In the genomic region with DNA sequence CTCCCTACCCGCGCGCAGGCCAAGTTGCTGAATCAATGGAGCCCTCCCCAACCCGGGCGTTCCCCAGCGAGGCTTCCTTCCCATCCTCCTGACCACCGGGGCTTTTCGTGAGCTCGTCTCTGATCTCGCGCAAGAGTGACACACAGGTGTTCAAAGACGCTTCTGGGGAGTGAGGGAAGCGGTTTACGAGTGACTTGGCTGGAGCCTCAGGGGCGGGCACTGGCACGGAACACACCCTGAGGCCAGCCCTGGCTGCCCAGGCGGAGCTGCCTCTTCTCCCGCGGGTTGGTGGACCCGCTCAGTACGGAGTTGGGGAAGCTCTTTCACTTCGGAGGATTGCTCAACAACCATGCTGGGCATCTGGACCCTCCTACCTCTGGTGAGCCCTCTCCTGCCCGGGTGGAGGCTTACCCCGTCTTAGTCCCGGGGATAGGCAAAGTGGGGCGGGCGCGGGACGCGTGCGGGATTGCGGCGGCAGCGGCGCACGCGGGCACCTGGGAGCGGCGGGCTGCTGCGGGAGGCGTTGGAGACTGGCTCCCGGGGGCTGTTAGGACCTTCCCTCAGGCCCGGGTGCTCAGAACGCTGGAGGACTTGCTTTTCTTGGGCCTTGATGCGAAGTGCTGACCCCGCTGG, we compare ENCODE assay signal across 1 cellular context.
TF ChIP-seq lines count a peak whose summit lies in the region.

A gene (plus strand): TSS at position 271 of the 633 bp plus-strand sequence. CDS start 79 bp downstream, at position 350.

TF ChIP-seq in HepG2, 621 proteins besides CTCF, POLR2A, EP300 and RAD21 (continued from another document):
- TF ChIP-seq, protein P1, sequence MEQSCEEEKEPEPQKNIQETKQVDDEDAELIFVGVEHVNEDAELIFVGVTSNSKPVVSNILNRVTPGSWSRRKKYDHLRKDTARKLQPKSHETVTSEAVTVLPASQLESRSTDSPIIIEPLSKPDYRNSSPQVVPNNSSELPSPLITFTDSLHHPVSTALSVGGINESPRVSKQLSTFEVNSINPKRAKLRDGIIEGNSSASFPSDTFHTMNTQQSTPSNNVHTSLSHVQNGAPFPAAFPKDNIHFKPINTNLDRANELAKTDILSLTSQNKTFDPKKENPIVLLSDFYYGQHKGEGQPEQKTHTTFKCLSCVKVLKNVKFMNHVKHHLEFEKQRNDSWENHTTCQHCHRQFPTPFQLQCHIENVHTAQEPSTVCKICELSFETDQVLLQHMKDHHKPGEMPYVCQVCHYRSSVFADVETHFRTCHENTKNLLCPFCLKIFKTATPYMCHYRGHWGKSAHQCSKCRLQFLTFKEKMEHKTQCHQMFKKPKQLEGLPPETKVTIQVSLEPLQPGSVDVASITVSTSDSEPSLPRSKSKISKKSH (CRISPR knock-in tag; IDR thresholded peaks at IDR 0.05; ENCODE audit: borderline replicate concordance): no peak
- TF ChIP-seq, protein P2, sequence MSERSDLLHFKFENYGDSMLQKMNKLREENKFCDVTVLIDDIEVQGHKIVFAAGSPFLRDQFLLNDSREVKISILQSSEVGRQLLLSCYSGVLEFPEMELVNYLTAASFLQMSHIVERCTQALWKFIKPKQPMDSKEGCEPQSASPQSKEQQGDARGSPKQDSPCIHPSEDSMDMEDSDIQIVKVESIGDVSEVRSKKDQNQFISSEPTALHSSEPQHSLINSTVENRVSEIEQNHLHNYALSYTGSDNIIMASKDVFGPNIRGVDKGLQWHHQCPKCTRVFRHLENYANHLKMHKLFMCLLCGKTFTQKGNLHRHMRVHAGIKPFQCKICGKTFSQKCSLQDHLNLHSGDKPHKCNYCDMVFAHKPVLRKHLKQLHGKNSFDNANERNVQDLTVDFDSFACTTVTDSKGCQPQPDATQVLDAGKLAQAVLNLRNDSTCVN (CRISPR knock-in tag; IDR thresholded peaks at IDR 0.05; ENCODE audit: borderline replicate concordance): peak; percentile 28; the same call in 1 of the 2 replicates
- TF ChIP-seq, protein P3, sequence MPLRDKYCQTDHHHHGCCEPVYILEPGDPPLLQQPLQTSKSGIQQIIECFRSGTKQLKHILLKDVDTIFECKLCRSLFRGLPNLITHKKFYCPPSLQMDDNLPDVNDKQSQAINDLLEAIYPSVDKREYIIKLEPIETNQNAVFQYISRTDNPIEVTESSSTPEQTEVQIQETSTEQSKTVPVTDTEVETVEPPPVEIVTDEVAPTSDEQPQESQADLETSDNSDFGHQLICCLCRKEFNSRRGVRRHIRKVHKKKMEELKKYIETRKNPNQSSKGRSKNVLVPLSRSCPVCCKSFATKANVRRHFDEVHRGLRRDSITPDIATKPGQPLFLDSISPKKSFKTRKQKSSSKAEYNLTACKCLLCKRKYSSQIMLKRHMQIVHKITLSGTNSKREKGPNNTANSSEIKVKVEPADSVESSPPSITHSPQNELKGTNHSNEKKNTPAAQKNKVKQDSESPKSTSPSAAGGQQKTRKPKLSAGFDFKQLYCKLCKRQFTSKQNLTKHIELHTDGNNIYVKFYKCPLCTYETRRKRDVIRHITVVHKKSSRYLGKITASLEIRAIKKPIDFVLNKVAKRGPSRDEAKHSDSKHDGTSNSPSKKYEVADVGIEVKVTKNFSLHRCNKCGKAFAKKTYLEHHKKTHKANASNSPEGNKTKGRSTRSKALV (CRISPR knock-in tag; IDR thresholded peaks at IDR 0.05): peak; percentile 68; the same call in 1 of the 2 replicates
- TF ChIP-seq ZNF430 (CRISPR knock-in tag; IDR thresholded peaks at IDR 0.05) (no peak), ZNF501 (CRISPR knock-in tag; IDR thresholded peaks at IDR 0.05) (peak; percentile 19; the same call in 1 of the 2 replicates), ZNF547 (CRISPR knock-in tag; IDR thresholded peaks at IDR 0.05) (peak; percentile 65; the same call in 1 of the 2 replicates), ZNF564 (CRISPR knock-in tag; IDR thresholded peaks at IDR 0.05) (no peak), GABPA (IDR thresholded peaks at IDR 0.05; ENCODE audit: low read depth, low read length) (no peak), GABPA (CRISPR knock-in tag; IDR thresholded peaks at IDR 0.05; ENCODE audit: low read depth) (no peak), ZNF34 (CRISPR knock-in tag; IDR thresholded peaks at IDR 0.05; ENCODE audit: borderline replicate concordance) (0 out of 2 replicates have a peak, but pooled peaks have one; percentile 22), ZNF841 (CRISPR knock-in tag; IDR thresholded peaks at IDR 0.05; ENCODE audit: borderline replicate concordance) (no peak), ZNF883 (CRISPR knock-in tag; IDR thresholded peaks at IDR 0.05; ENCODE audit: not compliant biosample characterization) (no peak), ZNF235 (CRISPR knock-in tag; IDR thresholded peaks at IDR 0.05; ENCODE audit: borderline replicate concordance) (no peak; the same call in 1 of the 2 replicates), CAMTA2 (CRISPR knock-in tag; IDR thresholded peaks at IDR 0.05; ENCODE audit: borderline replicate concordance) (no peak), GPN1 (CRISPR knock-in tag; IDR thresholded peaks at IDR 0.05; ENCODE audit: borderline replicate concordance) (no peak), DMAP1 (CRISPR knock-in tag; IDR thresholded peaks at IDR 0.05) (no peak)
- TF ChIP-seq, protein P4, sequence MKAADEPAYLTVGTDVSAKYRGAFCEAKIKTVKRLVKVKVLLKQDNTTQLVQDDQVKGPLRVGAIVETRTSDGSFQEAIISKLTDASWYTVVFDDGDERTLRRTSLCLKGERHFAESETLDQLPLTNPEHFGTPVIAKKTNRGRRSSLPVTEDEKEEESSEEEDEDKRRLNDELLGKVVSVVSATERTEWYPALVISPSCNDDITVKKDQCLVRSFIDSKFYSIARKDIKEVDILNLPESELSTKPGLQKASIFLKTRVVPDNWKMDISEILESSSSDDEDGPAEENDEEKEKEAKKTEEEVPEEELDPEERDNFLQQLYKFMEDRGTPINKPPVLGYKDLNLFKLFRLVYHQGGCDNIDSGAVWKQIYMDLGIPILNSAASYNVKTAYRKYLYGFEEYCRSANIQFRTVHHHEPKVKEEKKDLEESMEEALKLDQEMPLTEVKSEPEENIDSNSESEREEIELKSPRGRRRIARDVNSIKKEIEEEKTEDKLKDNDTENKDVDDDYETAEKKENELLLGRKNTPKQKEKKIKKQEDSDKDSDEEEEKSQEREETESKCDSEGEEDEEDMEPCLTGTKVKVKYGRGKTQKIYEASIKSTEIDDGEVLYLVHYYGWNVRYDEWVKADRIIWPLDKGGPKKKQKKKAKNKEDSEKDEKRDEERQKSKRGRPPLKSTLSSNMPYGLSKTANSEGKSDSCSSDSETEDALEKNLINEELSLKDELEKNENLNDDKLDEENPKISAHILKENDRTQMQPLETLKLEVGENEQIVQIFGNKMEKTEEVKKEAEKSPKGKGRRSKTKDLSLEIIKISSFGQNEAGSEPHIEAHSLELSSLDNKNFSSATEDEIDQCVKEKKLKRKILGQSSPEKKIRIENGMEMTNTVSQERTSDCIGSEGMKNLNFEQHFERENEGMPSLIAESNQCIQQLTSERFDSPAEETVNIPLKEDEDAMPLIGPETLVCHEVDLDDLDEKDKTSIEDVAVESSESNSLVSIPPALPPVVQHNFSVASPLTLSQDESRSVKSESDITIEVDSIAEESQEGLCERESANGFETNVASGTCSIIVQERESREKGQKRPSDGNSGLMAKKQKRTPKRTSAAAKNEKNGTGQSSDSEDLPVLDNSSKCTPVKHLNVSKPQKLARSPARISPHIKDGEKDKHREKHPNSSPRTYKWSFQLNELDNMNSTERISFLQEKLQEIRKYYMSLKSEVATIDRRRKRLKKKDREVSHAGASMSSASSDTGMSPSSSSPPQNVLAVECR (CRISPR knock-in tag; IDR thresholded peaks at IDR 0.05; ENCODE audit: borderline replicate concordance): peak; percentile 63; the same call in 1 of the 2 replicates
- TF ChIP-seq, protein P5, sequence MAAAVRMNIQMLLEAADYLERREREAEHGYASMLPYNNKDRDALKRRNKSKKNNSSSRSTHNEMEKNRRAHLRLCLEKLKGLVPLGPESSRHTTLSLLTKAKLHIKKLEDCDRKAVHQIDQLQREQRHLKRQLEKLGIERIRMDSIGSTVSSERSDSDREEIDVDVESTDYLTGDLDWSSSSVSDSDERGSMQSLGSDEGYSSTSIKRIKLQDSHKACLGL (CRISPR knock-in tag; IDR thresholded peaks at IDR 0.05): 0 out of 2 replicates have a peak, but pooled peaks have one; percentile 36
- TF ChIP-seq, protein P6, sequence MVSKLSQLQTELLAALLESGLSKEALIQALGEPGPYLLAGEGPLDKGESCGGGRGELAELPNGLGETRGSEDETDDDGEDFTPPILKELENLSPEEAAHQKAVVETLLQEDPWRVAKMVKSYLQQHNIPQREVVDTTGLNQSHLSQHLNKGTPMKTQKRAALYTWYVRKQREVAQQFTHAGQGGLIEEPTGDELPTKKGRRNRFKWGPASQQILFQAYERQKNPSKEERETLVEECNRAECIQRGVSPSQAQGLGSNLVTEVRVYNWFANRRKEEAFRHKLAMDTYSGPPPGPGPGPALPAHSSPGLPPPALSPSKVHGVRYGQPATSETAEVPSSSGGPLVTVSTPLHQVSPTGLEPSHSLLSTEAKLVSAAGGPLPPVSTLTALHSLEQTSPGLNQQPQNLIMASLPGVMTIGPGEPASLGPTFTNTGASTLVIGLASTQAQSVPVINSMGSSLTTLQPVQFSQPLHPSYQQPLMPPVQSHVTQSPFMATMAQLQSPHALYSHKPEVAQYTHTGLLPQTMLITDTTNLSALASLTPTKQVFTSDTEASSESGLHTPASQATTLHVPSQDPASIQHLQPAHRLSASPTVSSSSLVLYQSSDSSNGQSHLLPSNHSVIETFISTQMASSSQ (IDR thresholded peaks at IDR 0.05; ENCODE audit: low read depth): no peak
- TF ChIP-seq, protein P6 (CRISPR knock-in tag; IDR thresholded peaks at IDR 0.05; ENCODE audit: borderline replicate concordance): 0 out of 2 replicates have a peak, but pooled peaks have one; percentile 3
